21 cellular contexts compared by ENCODE assay signal in genomic region chr2:240322231-240322955, GRCh38.
A peak's percentile ranks its signal among the peaks of the same experiment; 100 is the strongest.
DNase-seq lines count a peak whose midpoint lies in the region; ATAC-seq, FAIRE-seq and TF ChIP-seq lines count a peak whose summit lies in the region.
"Had no signal": no experiment of that assay in that cellular context is flagged by ENCODE, and none has a peak within 500 bp of the region (broad histone marks: within the 10 kb centered on the region; RNA-seq: fewer than 3 reads in every experiment).

No MANE protein-coding gene starts in this region.

- no peaks in the 10 kb centered on the region for H3K79me2 ChIP-seq in mesendoderm (ENCODE audit: control insufficient read depth, insufficient read depth, low read length)

- H4K8ac ChIP-seq in mesendoderm (ENCODE audit: low read depth, low read length): no peak overlapping the region

- H3K56ac ChIP-seq in mesendoderm (ENCODE audit: low read length): no peak overlapping the region

- no peaks in the 10 kb centered on the region for H3K79me1 ChIP-seq in mesendoderm (ENCODE audit: low read length)

- no peak overlapping the region for H3K4me3 ChIP-seq in AG10803 (ENCODE audit: low read length)
- H3K4me3 ChIP-seq in endodermal cell (ENCODE audit: low read length): no peak overlapping the region
- no peak overlapping the region for H3K4me3 ChIP-seq in mesendoderm (ENCODE audit: low read length)
- no peak overlapping the region for H3K4me3 ChIP-seq in small intestine (ENCODE audit: low read depth in 1 of 2, low read length in 2 of 2)
- H3K4me3 ChIP-seq: BLaER1, right lobe of liver had no signal

- H3K4me3 Mint-ChIP-seq in endodermal cell: no peak overlapping the region
- H3K4me3 Mint-ChIP-seq: activated CD4-positive, alpha-beta memory T cell treated with anti-CD3 and anti-CD28 coated beads for 36 hours; activated naive CD8-positive, alpha-beta T cell treated with anti-CD3 and anti-CD28 coated beads, Interleukin-2, amount 50 U/mL, for 24 hours; immature natural killer cell; mesothelial cell of epicardium had no signal

- no peak overlapping the region for H3K4ac ChIP-seq in mesendoderm (ENCODE audit: low read depth, low read length)

- no peak overlapping the region for H3K27ac ChIP-seq in endodermal cell (ENCODE audit: low read depth, low read length)
- no peak overlapping the region for H3K27ac ChIP-seq in mesendoderm (ENCODE audit: low read depth, low read length)
- H3K27ac ChIP-seq in small intestine (ENCODE audit: low read depth in 1 of 2, low read length in 1 of 2): no peak overlapping the region
- H3K27ac ChIP-seq: BLaER1, right lobe of liver had no signal

- no peak for FAIRE-seq in small intestine (lab: Jason Lieb, UNC)

- TF ChIP-seq CTCF in AG10803 (conservative IDR thresholded peaks at IDR 0.05; ENCODE audit: low read length): no peak
- TF ChIP-seq CTCF in endodermal cell (conservative IDR thresholded peaks at IDR 0.05): no peak

- H3K36me3 ChIP-seq in endodermal cell (ENCODE audit: control insufficient read depth, insufficient read depth, low read length) (no peaks in the 10 kb centered on the region), mesendoderm (ENCODE audit: control insufficient read depth, insufficient read depth, low read length) (no peaks in the 10 kb centered on the region), small intestine (ENCODE audit: control insufficient read depth in 2 of 2, insufficient read depth in 2 of 2, low read length in 2 of 2) (no peaks in the 10 kb centered on the region)
- H3K36me3 ChIP-seq: BLaER1, right lobe of liver had no signal

- no peak overlapping the region for H2BK5ac ChIP-seq in mesendoderm (ENCODE audit: low read length)

- no peak overlapping the region for H3K18ac ChIP-seq in mesendoderm (ENCODE audit: low read length)

- H3K27me3 ChIP-seq in endodermal cell (ENCODE audit: control insufficient read depth, insufficient read depth, low read length, poor library complexity, severe bottlenecking) (no peaks in the 10 kb centered on the region), mesendoderm (ENCODE audit: insufficient read depth, low read length, poor library complexity) (no peaks in the 10 kb centered on the region), small intestine (ENCODE audit: control insufficient read depth in 2 of 2, insufficient read depth in 2 of 2, low read length in 2 of 2) (peaks cover 0 to 2% of the 10 kb centered on the region in 2 donors)
- H3K27me3 ChIP-seq: BLaER1, right lobe of liver had no signal

- H3K23ac ChIP-seq in mesendoderm (ENCODE audit: low read length): peak overlapping the region; percentile 9

- H2BK120ac ChIP-seq in mesendoderm (ENCODE audit: low read depth, low read length): no peak overlapping the region

- H4K5ac ChIP-seq in mesendoderm (ENCODE audit: low read length): no peak overlapping the region

- no peak overlapping the region for H2BK15ac ChIP-seq in mesendoderm (replicated peaks; ENCODE audit: low read depth)

- H3K4me1 ChIP-seq in endodermal cell (ENCODE audit: control insufficient read depth, insufficient read depth, low read length): no peaks in the 10 kb centered on the region
- no peaks in the 10 kb centered on the region for H3K4me1 ChIP-seq in mesendoderm (ENCODE audit: control insufficient read depth, low read depth, low read length)
- H3K4me1 ChIP-seq in small intestine (ENCODE audit: control insufficient read depth in 2 of 2, insufficient read depth in 1 of 2, low read depth in 1 of 2, low read length in 1 of 2): no peaks in the 10 kb centered on the region
- H3K4me1 ChIP-seq: BLaER1, right lobe of liver had no signal

- no peaks in the 10 kb centered on the region for H3K36me3 Mint-ChIP-seq in endodermal cell (ENCODE audit: low read depth)
- H3K36me3 Mint-ChIP-seq: activated CD4-positive, alpha-beta memory T cell treated with anti-CD3 and anti-CD28 coated beads for 36 hours; immature natural killer cell; mesothelial cell of epicardium had no signal

- H3K9me3 ChIP-seq in endodermal cell (ENCODE audit: control insufficient read depth, low read length) (no peaks in the 10 kb centered on the region), small intestine (ENCODE audit: control insufficient read depth, low read depth) (no peaks in the 10 kb centered on the region)
- H3K9me3 ChIP-seq: BLaER1, right lobe of liver had no signal

- 89 to 91% methylated on average over 20 to 29 of the region's 29 CpGs for WGBS in endodermal cell (ENCODE audit: insufficient coverage in 1 of 2, insufficient read length in 1 of 2), 2 experiments
- WGBS in mesendoderm (ENCODE audit: extremely low coverage, insufficient coverage, low lambda C conversion rate): no CpG with 5 or more reads among the region's 29 CpGs
- 78 to 86% (median 79%) methylated on average over 29 of the region's 29 CpGs for WGBS in small intestine, 3 donors

- H3K9ac ChIP-seq in endodermal cell (ENCODE audit: extremely low read depth, low read length, poor library complexity, severe bottlenecking) (no peak overlapping the region), mesendoderm (ENCODE audit: low read length) (no peak overlapping the region)
- H3K9ac ChIP-seq: BLaER1 had no signal

- no peaks in the 10 kb centered on the region for H3K9me3 Mint-ChIP-seq in endodermal cell
- H3K9me3 Mint-ChIP-seq: activated CD4-positive, alpha-beta memory T cell treated with anti-CD3 and anti-CD28 coated beads for 36 hours; activated naive CD8-positive, alpha-beta T cell treated with anti-CD3 and anti-CD28 coated beads, Interleukin-2, amount 50 U/mL, for 24 hours; immature natural killer cell; mesothelial cell of epicardium had no signal

- ATAC-seq in HG03025 (IDR thresholded peaks at IDR 0.05; ENCODE audit: low FRiP score, unreplicated experiment) (no peak), HG03039 (IDR thresholded peaks at IDR 0.05; ENCODE audit: unreplicated experiment) (no peak)
- ATAC-seq: activated naive CD8-positive, alpha-beta T cell treated with anti-CD3 and anti-CD28 coated beads, Interleukin-2, amount 50 U/mL, for 24 hours; HCT116 had no signal

- H3K4me2 ChIP-seq in mesendoderm (ENCODE audit: low read length): no peak overlapping the region
- H3K4me2 ChIP-seq: BLaER1 had no signal

- DNase-seq in AG10803 (ENCODE audit: low read depth) (peak; percentile 29), H4 (ENCODE audit: low spot score) (peak; percentile 39), endodermal cell (peak; percentile 31), mesendoderm (no peak), small intestine (no peak), NCI-H526 treated with DMSO at 0.1 percent for 48 hours (lab: John Stamatoyannopoulos, UW) (no peak)
- DNase-seq: activated CD4-positive, alpha-beta memory T cell treated with anti-CD3 and anti-CD28 coated beads for 36 hours; activated naive CD8-positive, alpha-beta T cell treated with anti-CD3 and anti-CD28 coated beads, Interleukin-2, amount 50 U/mL, for 24 hours; activated T-cell treated with anti-CD3 and anti-CD28 coated beads, Interleukin-2, amount 50 U/mL, for 48 hours; glutamatergic neuron; immature natural killer cell; NCI-H1930; NCI-H524 treated with DMSO at 0.1 percent for 48 hours; substantia nigra; SW 1271 had no signal

- peaks cover 6% of the 10 kb centered on the region for H3K4me1 Mint-ChIP-seq in endodermal cell
- H3K4me1 Mint-ChIP-seq: activated naive CD8-positive, alpha-beta T cell treated with anti-CD3 and anti-CD28 coated beads, Interleukin-2, amount 50 U/mL, for 24 hours; immature natural killer cell had no signal

- no peak overlapping the region for H2AK5ac ChIP-seq in mesendoderm (ENCODE audit: low read length)

- H3K27me3 Mint-ChIP-seq in endodermal cell (ENCODE audit: insufficient read depth): no peaks in the 10 kb centered on the region

- H3K27ac Mint-ChIP-seq in endodermal cell: no peak overlapping the region
- H3K27ac Mint-ChIP-seq: activated CD4-positive, alpha-beta memory T cell treated with anti-CD3 and anti-CD28 coated beads for 36 hours; activated naive CD8-positive, alpha-beta T cell treated with anti-CD3 and anti-CD28 coated beads, Interleukin-2, amount 50 U/mL, for 24 hours; immature natural killer cell; mesothelial cell of epicardium had no signal

Comparison
In these comparisons a context has a peak if more than half of its experiments do, and no peak if none do; other contexts are left out.
1. DNase-seq: peak in AG10803 (single experiment), H4 (single experiment) and endodermal cell (single experiment); none in mesendoderm (single experiment), small intestine (single experiment) and NCI-H526 treated with DMSO at 0.1 percent for 48 hours (single experiment).